9 cellular contexts compared by ENCODE assay signal in genomic region chr10:110834622-110835219, GRCh38. TPM values are rescaled to one million over a fixed set of nuclear protein-coding genes. Genes with fewer than 3 reads are reported as not detected.
DNase-seq lines count a peak whose midpoint lies in the region; ATAC-seq and TF ChIP-seq lines count a peak whose summit lies in the region.
"Had no signal": no experiment of that assay in that cellular context is flagged by ENCODE, and none has a peak within 500 bp of the region (broad histone marks: within the 10 kb centered on the region; RNA-seq: fewer than 3 reads in every experiment).

No MANE protein-coding gene starts in this region.

- no peak overlapping the region for H3K4me3 ChIP-seq in mucosa of descending colon
- no peak overlapping the region for H3K4me3 ChIP-seq in effector memory CD4-positive, alpha-beta T cell (ENCODE audit: insufficient read depth, low read depth, low read length, poor library complexity, severe bottlenecking)

- no peaks in the 10 kb centered on the region for H3K27me3 ChIP-seq in CD4-positive, alpha-beta T cell (ENCODE audit: control insufficient read depth, insufficient read depth, low read length)
- no peaks in the 10 kb centered on the region for H3K27me3 ChIP-seq in effector memory CD4-positive, alpha-beta T cell (replicated peaks; ENCODE audit: control insufficient read depth, insufficient read depth, low read length, poor library complexity, severe bottlenecking)

- peak overlapping the region; percentile 89 for H3K27ac Mint-ChIP-seq in CD4-positive, alpha-beta T cell
- peak overlapping the region in 4 of 5 experiments; percentile 65 to 98 (median 91) for H3K27ac Mint-ChIP-seq in brain
- H3K27ac Mint-ChIP-seq: memory B cell had no signal

- no peaks in the 10 kb centered on the region for H3K9me3 ChIP-seq in CD4-positive, alpha-beta T cell (ENCODE audit: control insufficient read depth, low read length)
- no peaks in the 10 kb centered on the region for H3K9me3 ChIP-seq in mucosa of descending colon
- no peaks in the 10 kb centered on the region for H3K9me3 ChIP-seq in effector memory CD4-positive, alpha-beta T cell (ENCODE audit: control insufficient read depth, low read length)

- H3K4me1 ChIP-seq in mucosa of descending colon (ENCODE audit: low read depth) = peaks cover 26% of the 10 kb centered on the region
- H3K4me1 ChIP-seq in effector memory CD4-positive, alpha-beta T cell (ENCODE audit: control insufficient read depth, insufficient read depth, low read length, poor library complexity, severe bottlenecking) = no peaks in the 10 kb centered on the region

- H3K36me3 ChIP-seq in mucosa of descending colon (ENCODE audit: low read depth) = no peaks in the 10 kb centered on the region
- H3K36me3 ChIP-seq in effector memory CD4-positive, alpha-beta T cell (ENCODE audit: control insufficient read depth, insufficient read depth, low read length) = no peaks in the 10 kb centered on the region

- peak; percentile 96 for ATAC-seq in CD4-positive, alpha-beta T cell (ENCODE audit: poor library complexity)
- peak; percentile 53 for ATAC-seq in mucosa of descending colon
- no peak for ATAC-seq in GM18502 (IDR thresholded peaks at IDR 0.05; ENCODE audit: poor library complexity, unreplicated experiment)
- no peak for ATAC-seq in HG02759 (IDR thresholded peaks at IDR 0.05; ENCODE audit: unreplicated experiment)

- no peaks in the 10 kb centered on the region for H3K36me3 Mint-ChIP-seq in CD4-positive, alpha-beta T cell (ENCODE audit: low read depth)
- no peaks in the 10 kb centered on the region for H3K36me3 Mint-ChIP-seq in brain
- H3K36me3 Mint-ChIP-seq: memory B cell had no signal

- H3K4me3 Mint-ChIP-seq in CD4-positive, alpha-beta T cell = peak overlapping the region; percentile 3
- H3K4me3 Mint-ChIP-seq in brain = peak overlapping the region in 1 of 5 experiments; percentile 55
- H3K4me3 Mint-ChIP-seq: memory B cell had no signal

- TF ChIP-seq CTCF in CD4-positive, alpha-beta T cell (IDR thresholded peaks at IDR 0.05) = no peak
- TF ChIP-seq CTCF in brain (conservative IDR thresholded peaks at IDR 0.05) (no peak), mucosa of descending colon (IDR thresholded peaks at IDR 0.05) (no peak)

- POLR2A ChIA-PET in CD4-positive, alpha-beta T cell (lab: Charles Lee) = interaction anchor here (0.8 to 2.8 kb wide), 11 partner anchors 15 to 84 kb away, joined by 3 to 23 read pairs (median 6); partner anchors contain the start of genes BBIP1, PDCD4 and SHOC2

- DNase-seq in CD4-positive, alpha-beta T cell = peak in 8 of 10 experiments; percentile 10 to 49 (median 28)
- DNase-seq in NCI-H146 (lab: John Stamatoyannopoulos, UW) (peak; percentile 30), mucosa of descending colon (peak in 1 of 3 donors; percentile 61), NCI-H524 treated with DMSO at 0.1 percent for 48 hours (lab: John Stamatoyannopoulos, UW) (no peak)
- no peak for DNase-seq in effector memory CD4-positive, alpha-beta T cell

- CTCF ChIA-PET in CD4-positive, alpha-beta T cell (lab: Charles Lee) = interaction anchor here (0.7 to 1.3 kb wide), 5 partner anchors 18 to 38 kb away, joined by 3 to 7 read pairs (median 3); no protein-coding TSS in a partner anchor

- H3K9me3 Mint-ChIP-seq in CD4-positive, alpha-beta T cell = no peaks in the 10 kb centered on the region
- H3K9me3 Mint-ChIP-seq in brain = no peaks in the 10 kb centered on the region
- H3K9me3 Mint-ChIP-seq: memory B cell had no signal

- H3K27ac ChIP-seq in CD4-positive, alpha-beta T cell (ENCODE audit: low read depth, low read length) = no peak overlapping the region
- H3K27ac ChIP-seq in effector memory CD4-positive, alpha-beta T cell (ENCODE audit: insufficient read depth, low read length, poor library complexity, severe bottlenecking) = no peak overlapping the region

- H3K27me3 Mint-ChIP-seq in CD4-positive, alpha-beta T cell = no peaks in the 10 kb centered on the region
- no peaks in the 10 kb centered on the region for H3K27me3 Mint-ChIP-seq in brain
- H3K27me3 Mint-ChIP-seq: memory B cell had no signal

- peaks cover 55% of the 10 kb centered on the region for H3K4me1 Mint-ChIP-seq in CD4-positive, alpha-beta T cell (ENCODE audit: low read depth)
- peaks cover 65% of the 10 kb centered on the region for H3K4me1 Mint-ChIP-seq in brain

- intact Hi-C loops in CD4-positive, alpha-beta T cell (cut with DNase I, micrococcal nuclease) = loop anchor here (5.0 kb wide), 1 partner anchor 38 kb away; the partner anchor contains the start of gene PDCD4 (in 2 of the 2)
- intact Hi-C loops in mucosa of descending colon (cut with DNase I, micrococcal nuclease) = no loop called here

RNA-seq across cellular contexts. Expression of gene PDCD4, which starts 37.0 kb away (rescaled TPM):
- 100 to 1,000 TPM; 352 to 358 TPM for total RNA-seq in CD4-positive, alpha-beta T cell
- polyA plus RNA-seq in brain (ENCODE audit: insufficient read depth, low read depth, low replicate concordance) = 37.4 TPM
- 100 to 1,000 TPM; 290 to 605 (median 528) TPM for total RNA-seq in mucosa of descending colon

Comparison
In these comparisons a context has a peak if more than half of its experiments do, and no peak if none do; other contexts are left out.
1. ATAC-seq: peak in CD4-positive, alpha-beta T cell (single experiment) and mucosa of descending colon (single experiment); none in GM18502 (single experiment) and HG02759 (single experiment).
2. DNase-seq: peak in CD4-positive, alpha-beta T cell (8 of 10) and NCI-H146 (single experiment); none in NCI-H524 treated with DMSO at 0.1 percent for 48 hours (single experiment) and effector memory CD4-positive, alpha-beta T cell (0 of 3).
3. intact Hi-C loops: an anchor here in CD4-positive, alpha-beta T cell (5.0 kb wide); none called in mucosa of descending colon.